ENCODE assay signal across 9 cellular contexts in the genomic region with DNA sequence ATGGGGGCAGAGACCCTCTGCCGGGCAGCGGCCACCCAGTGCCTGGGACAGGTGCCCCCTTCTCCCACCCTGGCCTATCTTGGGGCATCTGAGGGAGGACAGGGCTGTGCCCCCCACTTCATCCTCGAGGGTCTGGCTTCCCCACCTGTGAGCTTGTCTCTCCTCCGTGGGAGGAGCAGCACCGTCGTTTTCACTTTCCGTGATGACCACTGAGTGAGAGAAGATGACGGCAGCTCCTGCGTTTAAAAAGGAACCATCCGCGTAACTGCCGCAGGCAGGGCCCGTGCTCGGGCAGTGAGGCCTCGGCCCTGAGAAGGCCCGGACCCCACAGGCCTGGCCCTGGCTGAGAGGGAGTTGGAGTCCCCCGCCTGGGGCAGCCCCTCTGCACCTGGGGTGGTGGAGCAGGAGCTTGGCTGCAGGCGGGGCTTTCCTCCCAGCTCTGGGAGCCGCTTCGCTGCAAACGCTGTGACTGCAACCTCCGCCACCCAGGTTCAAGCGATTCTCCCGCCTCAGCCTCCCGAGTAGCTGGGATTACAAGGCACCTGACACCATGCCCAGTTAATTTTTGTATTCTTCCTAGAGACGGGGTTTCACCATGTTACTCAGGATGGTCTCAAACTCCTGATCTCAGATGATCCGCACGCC. TPM values are rescaled to one million over a fixed set of nuclear protein-coding genes. Genes with fewer than 3 reads are reported as not detected.
DNase-seq lines count a peak whose midpoint lies in the region; ATAC-seq, FAIRE-seq and TF ChIP-seq lines count a peak whose summit lies in the region.
"Not testable (repeated sequence)": the region's sequence is repeated elsewhere in the genome, so short reads cannot be mapped to it uniquely, and the experiment has no call there.
"Had no signal": no experiment of that assay in that cellular context is flagged by ENCODE, and none has a peak within 500 bp of the region (broad histone marks: within the 10 kb centered on the region; RNA-seq: fewer than 3 reads in every experiment).

No MANE protein-coding gene starts in this region.

- H3K9me1 ChIP-seq in endothelial cell of umbilical vein (replicated peaks; ENCODE audit: control insufficient read depth, extremely low read depth, insufficient read depth, low read length) = not testable (repeated sequence)

- not testable (repeated sequence) for H3K9ac ChIP-seq in endothelial cell of umbilical vein (replicated peaks; ENCODE audit: extremely low read depth, insufficient read depth, low read length)
- peak overlapping the region; percentile 32 for H3K9ac ChIP-seq in rectal smooth muscle tissue (ENCODE audit: low read length)

- BruUV-seq in endothelial cell of umbilical vein (replicated peaks; lab: Mats Ljungman, UMichigan) = not testable (repeated sequence)

- ATAC-seq in CD4-positive, alpha-beta T cell (ENCODE audit: poor library complexity); lung (ENCODE audit: insufficient read depth, low FRiP score): not testable (repeated sequence)

- dilution Hi-C loops in endothelial cell of umbilical vein (cut with MboI; ENCODE audit: extremely low pct_ligation_motif_present, low sequenced_read_pairs) = not testable (repeated sequence)

- DNase-seq in CD4-positive, alpha-beta T cell; LNCaP clone FGC (ENCODE audit: low read depth); activated CD4-positive, alpha-beta memory T cell treated with anti-CD3 and anti-CD28 coated beads for 36 hours; adrenal gland; endothelial cell of umbilical vein (ENCODE audit: low read depth, low spot score); lung (ENCODE audit: low spot score): not testable (repeated sequence)

- H3K9me3 ChIP-seq in CD4-positive, alpha-beta T cell (ENCODE audit: control insufficient read depth, low read length); adrenal gland (replicated peaks in 1 of 3); endothelial cell of umbilical vein (replicated peaks; ENCODE audit: control insufficient read depth, insufficient read depth, low read length); lung (ENCODE audit: control insufficient read depth in 2 of 2, insufficient read depth in 1 of 2, low read length in 1 of 2); thymus (ENCODE audit: control insufficient read depth): not testable (repeated sequence)

- not testable (repeated sequence) for TF ChIP-seq CTCF in CD4-positive, alpha-beta T cell (IDR thresholded peaks at IDR 0.05); LNCaP clone FGC (IDR thresholded peaks at IDR 0.05; ENCODE audit: control insufficient read depth, extremely low read depth, insufficient read depth); adrenal gland (IDR thresholded peaks at IDR 0.05); endothelial cell of umbilical vein (IDR thresholded peaks at IDR 0.05; ENCODE audit: extremely low read depth in 1 of 2, insufficient read depth in 1 of 2, low read depth in 1 of 2, low read length in 2 of 2); lung (IDR thresholded peaks at IDR 0.05; ENCODE audit: control extremely low read depth, extremely low read depth)

- not testable (repeated sequence) for TF ChIP-seq POLR2A in adrenal gland (IDR thresholded peaks at IDR 0.05); endothelial cell of umbilical vein (IDR thresholded peaks at IDR 0.05; ENCODE audit: low read depth, low read length)

- H3K36me3 ChIP-seq in adrenal gland (replicated peaks in 1 of 2); endothelial cell of umbilical vein (ENCODE audit: control insufficient read depth in 2 of 2, extremely low read depth in 1 of 2, insufficient read depth in 2 of 2, low read length in 2 of 2); lung (ENCODE audit: control insufficient read depth in 2 of 2, insufficient read depth in 2 of 2, low read length in 2 of 2); rectal smooth muscle tissue (ENCODE audit: control insufficient read depth, insufficient read depth, low read length); thymus (ENCODE audit: control insufficient read depth, insufficient read depth): not testable (repeated sequence)

- H3K4me2 ChIP-seq in endothelial cell of umbilical vein (ENCODE audit: insufficient read depth, low read length) = not testable (repeated sequence)

- not testable (repeated sequence) for H4K20me1 ChIP-seq in endothelial cell of umbilical vein (replicated peaks; ENCODE audit: control insufficient read depth, extremely low read depth, insufficient read depth, low read length)

- POLR2A ChIA-PET in CD4-positive, alpha-beta T cell (lab: Charles Lee) = interaction anchor here (2.9 to 4.9 kb wide), 5 partner anchors 12 to 133 kb away, joined by 9 to 164 read pairs (median 54); partner anchors contain the start of genes HES5, PANK4 and PRXL2B
- POLR2A ChIA-PET in activated CD4-positive, alpha-beta memory T cell treated with anti-CD3 and anti-CD28 coated beads for 36 hours (lab: Charles Lee) = interaction anchor here (1.3 to 4.6 kb wide), 4 partner anchors 20 to 49 kb away, joined by 4 to 65 read pairs (median 15); partner anchors contain the start of genes HES5 and PRXL2B
- POLR2A ChIA-PET in endothelial cell of umbilical vein (lab: Charles Lee) = not testable (repeated sequence)

- H3K79me2 ChIP-seq in endothelial cell of umbilical vein (ENCODE audit: control insufficient read depth, insufficient read depth, low read length) = not testable (repeated sequence)

- CTCF ChIA-PET in CD4-positive, alpha-beta T cell (lab: Charles Lee) = interaction anchor here (1.5 to 5.3 kb wide), 3 partner anchors 12 to 36 kb away, joined by 6 to 37 read pairs (median 18); partner anchors contain the start of gene PANK4
- CTCF ChIA-PET in activated CD4-positive, alpha-beta memory T cell treated with anti-CD3 and anti-CD28 coated beads for 36 hours (lab: Charles Lee) = interaction anchor here (0.9 to 3.4 kb wide), 6 partner anchors 11 to 137 kb away, joined by 3 to 34 read pairs (median 12); partner anchors contain the start of genes PANK4 and PEX10
- CTCF ChIA-PET in endothelial cell of umbilical vein (lab: Charles Lee) = interaction anchor here (0.8 to 1.4 kb wide), 5 partner anchors 12 to 136 kb away, joined by 3 to 18 read pairs (median 5); partner anchors contain the start of genes PANK4 and PEX10

- not testable (repeated sequence) for H3K9me3 Mint-ChIP-seq in CD4-positive, alpha-beta T cell; activated CD4-positive, alpha-beta memory T cell treated with anti-CD3 and anti-CD28 coated beads for 36 hours

- H3K36me3 Mint-ChIP-seq in CD4-positive, alpha-beta T cell (ENCODE audit: low read depth); activated CD4-positive, alpha-beta memory T cell treated with anti-CD3 and anti-CD28 coated beads for 36 hours: not testable (repeated sequence)

- H3K4me3 Mint-ChIP-seq in CD4-positive, alpha-beta T cell = peak overlapping the region; percentile 95
- peak overlapping the region; percentile 80 for H3K4me3 Mint-ChIP-seq in activated CD4-positive, alpha-beta memory T cell treated with anti-CD3 and anti-CD28 coated beads for 36 hours

- H3K4me3 ChIP-seq in LNCaP clone FGC (ENCODE audit: low read depth, low read length) = peak overlapping the region; percentile 70
- H3K4me3 ChIP-seq in adrenal gland = peak overlapping the region in 1 of 4 donors; percentile 40
- not testable (repeated sequence) for H3K4me3 ChIP-seq in endothelial cell of umbilical vein (replicated peaks in 1 of 3; ENCODE audit: insufficient read depth in 1 of 3, low read depth in 1 of 3, low read length in 3 of 3); lung
- peak overlapping the region; percentile 57 for H3K4me3 ChIP-seq in rectal smooth muscle tissue (ENCODE audit: low read length)
- peak overlapping the region; percentile 16 for H3K4me3 ChIP-seq in thymus (ENCODE audit: low read length)

- not testable (repeated sequence) for H2AFZ ChIP-seq in endothelial cell of umbilical vein (ENCODE audit: low read depth, low read length)

- peaks cover 29% of the 10 kb centered on the region for H3K4me1 Mint-ChIP-seq in CD4-positive, alpha-beta T cell (ENCODE audit: low read depth)
- H3K4me1 Mint-ChIP-seq in activated CD4-positive, alpha-beta memory T cell treated with anti-CD3 and anti-CD28 coated beads for 36 hours (ENCODE audit: low read depth) = peaks cover 24% of the 10 kb centered on the region

- not testable (repeated sequence) for H3K27me3 ChIP-seq in CD4-positive, alpha-beta T cell (ENCODE audit: control insufficient read depth, insufficient read depth, low read length); adrenal gland; endothelial cell of umbilical vein (ENCODE audit: control insufficient read depth in 2 of 2, insufficient read depth in 2 of 2, low read length in 2 of 2); lung (ENCODE audit: control insufficient read depth, insufficient read depth); rectal smooth muscle tissue (ENCODE audit: control insufficient read depth, insufficient read depth, low read length); thymus (ENCODE audit: control insufficient read depth, insufficient read depth)

- not testable (repeated sequence) for H3K27me3 Mint-ChIP-seq in CD4-positive, alpha-beta T cell; activated CD4-positive, alpha-beta memory T cell treated with anti-CD3 and anti-CD28 coated beads for 36 hours

- 77 to 88% (median 78%) methylated on average over 10 to 23 of the region's 28 CpGs for WGBS in adrenal gland, 4 donors
- 65 to 67% methylated on average over 23 to 25 of the region's 28 CpGs for WGBS in lung, 2 donors
- 78% methylated on average over 25 of the region's 28 CpGs for WGBS in thymus

- peaks cover 41 to 49% of the 10 kb centered on the region in 2 donors for H3K4me1 ChIP-seq in adrenal gland (replicated peaks in 1 of 2)
- peaks cover 36% of the 10 kb centered on the region for H3K4me1 ChIP-seq in endothelial cell of umbilical vein (ENCODE audit: control insufficient read depth, extremely low read depth, insufficient read depth, low read length)
- H3K4me1 ChIP-seq in lung (ENCODE audit: control insufficient read depth in 2 of 2, insufficient read depth in 2 of 2, low read length in 2 of 2) = peaks cover 3 to 13% of the 10 kb centered on the region in 2 donors
- not testable (repeated sequence) for H3K4me1 ChIP-seq in rectal smooth muscle tissue (ENCODE audit: control insufficient read depth, insufficient read depth, low read length)
- H3K4me1 ChIP-seq in thymus (ENCODE audit: control insufficient read depth, insufficient read depth, low read length) = peaks cover 15% of the 10 kb centered on the region

- FAIRE-seq in endothelial cell of umbilical vein (lab: Jason Lieb, UNC) = peak; percentile 8

- intact Hi-C loops in CD4-positive, alpha-beta T cell (cut with DNase I, micrococcal nuclease) = loop anchor here (2.0 to 10.0 kb wide), 3 partner anchors 35 to 415 kb away; no protein-coding TSS in a partner anchor
- intact Hi-C loops in activated CD4-positive, alpha-beta memory T cell treated with anti-CD3 and anti-CD28 coated beads for 36 hours (cut with micrococcal nuclease) = loop anchor here (5.0 kb wide), 3 partner anchors 157 to 352 kb away; partner anchors contain the start of genes MORN1 and RER1
- intact Hi-C loops in adrenal gland (cut with DNase I) (loop anchor here (5.0 to 10.0 kb wide), 3 partner anchors 132 to 355 kb away; partner anchors contain the start of genes FAAP20 (in 1 of the 2) and PEX10 (in 1 of the 2)), endothelial cell of umbilical vein (cut with micrococcal nuclease) (loop anchor here (2.0 kb wide), 1 partner anchor 93 kb away; no protein-coding TSS in a partner anchor)

- peak overlapping the region; percentile 99 for H3K27ac ChIP-seq in CD4-positive, alpha-beta T cell (ENCODE audit: low read depth, low read length)
- peak overlapping the region; percentile 91 to 98 (median 95) for H3K27ac ChIP-seq in adrenal gland
- not testable (repeated sequence) for H3K27ac ChIP-seq in endothelial cell of umbilical vein (ENCODE audit: insufficient read depth, low read depth, low read length)
- peak overlapping the region; percentile 81 to 98 for H3K27ac ChIP-seq in lung (ENCODE audit: low read depth in 1 of 2, low read length in 1 of 2)
- peak overlapping the region; percentile 84 for H3K27ac ChIP-seq in rectal smooth muscle tissue (ENCODE audit: low read depth, low read length)
- peak overlapping the region; percentile 93 for H3K27ac ChIP-seq in thymus (ENCODE audit: low read depth)

- peak overlapping the region; percentile 99 for H3K27ac Mint-ChIP-seq in CD4-positive, alpha-beta T cell
- H3K27ac Mint-ChIP-seq in activated CD4-positive, alpha-beta memory T cell treated with anti-CD3 and anti-CD28 coated beads for 36 hours = peak overlapping the region; percentile 99

RNA-seq across cellular contexts. Expression of gene TNFRSF14, which starts 6.7 kb away (rescaled TPM):
- total RNA-seq in CD4-positive, alpha-beta T cell = 100 to 1,000 TPM; 191 to 194 TPM
- 100 to 1,000 TPM; 145 to 152 TPM for total RNA-seq in activated CD4-positive, alpha-beta memory T cell treated with anti-CD3 and anti-CD28 coated beads for 36 hours
- total RNA-seq in adrenal gland = 100 to 1,000 TPM in 6 of 8 donors, 10 to 100 TPM in 2; 55.2 to 127 (median 116) TPM
- polyA plus RNA-seq in adrenal gland = 100 to 1,000 TPM in 2 of 3 donors, 10 to 100 TPM in 1; 11.6 to 554 (median 238) TPM
- total RNA-seq in endothelial cell of umbilical vein = 36.4 and 40.9 TPM in 2 replicates
- polyA plus RNA-seq in endothelial cell of umbilical vein = 49.4 and 62.5 TPM in 2 replicates
- 20.4 and 32.8 TPM in 2 replicates for polyA plus RNA-seq in endothelial cell of umbilical vein (2011; cell fraction: cytosol; rRNA removed)
- 175 and 223 TPM in 2 replicates for polyA plus RNA-seq in endothelial cell of umbilical vein (2011; cell fraction: nucleus; rRNA removed)
- 21.7 and 22.2 TPM in 2 replicates for polyA plus RNA-seq in endothelial cell of umbilical vein (2012)
- polyA minus RNA-seq in endothelial cell of umbilical vein = 15.9 and 22.0 TPM in 2 replicates
- polyA minus RNA-seq in endothelial cell of umbilical vein (2011; cell fraction: cytosol; rRNA and poly(A)+ RNA removed) = not detected
- 24.5 and 44.3 TPM in 2 replicates for polyA minus RNA-seq in endothelial cell of umbilical vein (2011; cell fraction: nucleus; rRNA and poly(A)+ RNA removed)
- 100 to 1,000 TPM in 1 of 2 donors, 10 to 100 TPM in 1; 67.4 to 127 TPM for total RNA-seq in lung
- polyA plus RNA-seq in lung = 100 to 1,000 TPM; 191 to 200 TPM
- 233 TPM for polyA plus RNA-seq in thymus
- total RNA-seq: smooth muscle cell had no signal
- polyA plus RNA-seq: smooth muscle cell had no signal

RNA-seq across cellular contexts. Expression of gene HES5, which starts 19.4 kb away (rescaled TPM):
- total RNA-seq in CD4-positive, alpha-beta T cell = not detected
- under 1 TPM in 1 of 2 experiments, not detected in 1; 0.17 TPM for total RNA-seq in activated CD4-positive, alpha-beta memory T cell treated with anti-CD3 and anti-CD28 coated beads for 36 hours
- total RNA-seq in adrenal gland (not detected), endothelial cell of umbilical vein (not detected in 2 replicates), lung (under 1 TPM; 0.46 to 1.00 TPM)
- polyA plus RNA-seq in adrenal gland (not detected), endothelial cell of umbilical vein (0.07 TPM in 1 of 2 replicates, not detected in the other), lung (under 1 TPM; 0.16 to 0.26 TPM), thymus (0.55 TPM)
- polyA plus RNA-seq in endothelial cell of umbilical vein (2011; cell fraction: cytosol; rRNA removed) = 0.04 TPM in 1 of 2 replicates, not detected in the other
- 0.16 and 0.21 TPM in 2 replicates for polyA plus RNA-seq in endothelial cell of umbilical vein (2011; cell fraction: nucleus; rRNA removed)
- polyA plus RNA-seq in endothelial cell of umbilical vein (2012) = not detected in 2 replicates
- not detected in 2 replicates for polyA minus RNA-seq in endothelial cell of umbilical vein
- not detected for polyA minus RNA-seq in endothelial cell of umbilical vein (2011; cell fraction: cytosol; rRNA and poly(A)+ RNA removed)
- not detected in 2 replicates for polyA minus RNA-seq in endothelial cell of umbilical vein (2011; cell fraction: nucleus; rRNA and poly(A)+ RNA removed)

RNA-seq across cellular contexts. Expression of gene PANK4, which starts 23.1 kb away (rescaled TPM):
- 10 to 100 TPM; 42.9 to 47.0 TPM for total RNA-seq in CD4-positive, alpha-beta T cell
- total RNA-seq in activated CD4-positive, alpha-beta memory T cell treated with anti-CD3 and anti-CD28 coated beads for 36 hours = 10 to 100 TPM; 42.6 to 45.1 TPM
- total RNA-seq in adrenal gland (10 to 100 TPM; 14.2 to 50.2 (median 31.4) TPM), endothelial cell of umbilical vein (34.0 and 34.7 TPM in 2 replicates), lung (10 to 100 TPM; 24.5 to 36.3 TPM)
- polyA plus RNA-seq in adrenal gland (10 to 100 TPM; 13.8 to 44.1 (median 26.2) TPM), endothelial cell of umbilical vein (19.8 and 22.1 TPM in 2 replicates), lung (10 to 100 TPM; 17.6 to 18.9 TPM), thymus (27.1 TPM)
- polyA plus RNA-seq in endothelial cell of umbilical vein (2011; cell fraction: cytosol; rRNA removed) = 10.8 and 14.2 TPM in 2 replicates
- polyA plus RNA-seq in endothelial cell of umbilical vein (2011; cell fraction: nucleus; rRNA removed) = 98.6 and 107 TPM in 2 replicates
- polyA plus RNA-seq in endothelial cell of umbilical vein (2012) = 12.5 and 15.3 TPM in 2 replicates
- 25.1 and 27.6 TPM in 2 replicates for polyA minus RNA-seq in endothelial cell of umbilical vein
- polyA minus RNA-seq in endothelial cell of umbilical vein (2011; cell fraction: cytosol; rRNA and poly(A)+ RNA removed) = 21.4 TPM
- 46.9 and 75.5 TPM in 2 replicates for polyA minus RNA-seq in endothelial cell of umbilical vein (2011; cell fraction: nucleus; rRNA and poly(A)+ RNA removed)

RNA-seq across cellular contexts. Expression of gene PRXL2B, which starts 37.1 kb away (rescaled TPM):
- 10 to 100 TPM; 11.0 to 12.8 TPM for total RNA-seq in CD4-positive, alpha-beta T cell
- total RNA-seq in activated CD4-positive, alpha-beta memory T cell treated with anti-CD3 and anti-CD28 coated beads for 36 hours = 10 to 100 TPM; 28.2 to 34.6 TPM
- total RNA-seq in adrenal gland (10 to 100 TPM; 19.9 to 64.0 (median 33.6) TPM), endothelial cell of umbilical vein (55.8 and 56.8 TPM in 2 replicates), lung (10 to 100 TPM; 17.8 to 39.8 TPM)
- polyA plus RNA-seq in adrenal gland (10 to 100 TPM; 19.8 to 39.7 (median 25.8) TPM), endothelial cell of umbilical vein (29.6 and 39.3 TPM in 2 replicates), lung (10 to 100 TPM; 24.9 to 29.0 TPM), thymus (12.3 TPM)
- polyA plus RNA-seq in endothelial cell of umbilical vein (2011; cell fraction: cytosol; rRNA removed) = 28.5 and 33.2 TPM in 2 replicates
- polyA plus RNA-seq in endothelial cell of umbilical vein (2011; cell fraction: nucleus; rRNA removed) = 32.5 and 39.1 TPM in 2 replicates
- polyA plus RNA-seq in endothelial cell of umbilical vein (2012) = 40.0 and 43.3 TPM in 2 replicates
- polyA minus RNA-seq in endothelial cell of umbilical vein = 15.0 and 18.6 TPM in 2 replicates
- 5.0 TPM for polyA minus RNA-seq in endothelial cell of umbilical vein (2011; cell fraction: cytosol; rRNA and poly(A)+ RNA removed)
- 6.7 and 8.4 TPM in 2 replicates for polyA minus RNA-seq in endothelial cell of umbilical vein (2011; cell fraction: nucleus; rRNA and poly(A)+ RNA removed)
